1 cellular context compared by ENCODE assay signal in the genomic region with DNA sequence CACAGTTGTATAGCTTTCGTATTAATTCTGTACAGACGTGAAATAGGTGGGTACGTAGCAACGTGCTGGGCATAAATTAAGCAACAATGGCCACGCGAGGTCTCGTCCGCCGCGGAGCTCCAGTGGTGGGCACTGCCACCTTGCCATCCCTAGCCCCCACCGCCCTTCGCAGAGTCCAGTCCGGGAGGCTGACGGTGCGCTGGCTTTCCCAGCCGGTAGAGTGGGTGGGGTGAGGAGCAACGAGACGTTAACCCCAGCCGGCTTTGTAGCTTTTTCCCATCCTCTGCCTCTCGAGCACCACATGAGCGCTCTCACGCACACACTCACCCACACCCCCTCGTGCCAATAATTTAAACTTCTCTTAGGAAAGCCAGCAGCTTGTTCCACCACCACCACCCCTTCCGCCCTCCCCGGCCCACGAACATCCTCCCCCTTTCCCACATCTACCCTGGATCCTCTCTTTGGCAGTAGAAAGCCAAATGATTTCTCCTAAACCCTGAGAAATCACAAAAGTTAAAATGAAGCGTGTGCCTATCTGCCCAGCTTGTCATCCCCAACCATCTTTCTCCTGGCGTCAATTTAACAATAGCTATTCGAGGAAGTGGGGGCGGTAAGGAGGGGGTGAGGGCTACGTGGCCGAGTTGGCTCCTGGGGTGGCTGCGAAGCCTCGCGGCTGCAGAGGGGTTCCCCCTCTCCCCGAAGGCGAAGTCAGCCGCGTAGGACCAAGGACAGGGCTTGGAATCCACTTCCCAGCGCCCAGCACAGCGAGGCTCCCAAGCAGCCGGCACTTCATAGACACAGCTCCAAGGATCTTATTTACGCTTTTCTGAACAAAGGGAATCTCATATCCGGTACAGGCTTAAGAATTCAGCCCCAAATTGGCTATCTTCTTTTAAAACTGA.
TF ChIP-seq lines count a peak whose summit lies in the region.

No MANE protein-coding gene starts in this region.

TF ChIP-seq in HepG2, 621 proteins besides CTCF, POLR2A, EP300 and RAD21 (continued from another document):
- TF ChIP-seq, protein P1, sequence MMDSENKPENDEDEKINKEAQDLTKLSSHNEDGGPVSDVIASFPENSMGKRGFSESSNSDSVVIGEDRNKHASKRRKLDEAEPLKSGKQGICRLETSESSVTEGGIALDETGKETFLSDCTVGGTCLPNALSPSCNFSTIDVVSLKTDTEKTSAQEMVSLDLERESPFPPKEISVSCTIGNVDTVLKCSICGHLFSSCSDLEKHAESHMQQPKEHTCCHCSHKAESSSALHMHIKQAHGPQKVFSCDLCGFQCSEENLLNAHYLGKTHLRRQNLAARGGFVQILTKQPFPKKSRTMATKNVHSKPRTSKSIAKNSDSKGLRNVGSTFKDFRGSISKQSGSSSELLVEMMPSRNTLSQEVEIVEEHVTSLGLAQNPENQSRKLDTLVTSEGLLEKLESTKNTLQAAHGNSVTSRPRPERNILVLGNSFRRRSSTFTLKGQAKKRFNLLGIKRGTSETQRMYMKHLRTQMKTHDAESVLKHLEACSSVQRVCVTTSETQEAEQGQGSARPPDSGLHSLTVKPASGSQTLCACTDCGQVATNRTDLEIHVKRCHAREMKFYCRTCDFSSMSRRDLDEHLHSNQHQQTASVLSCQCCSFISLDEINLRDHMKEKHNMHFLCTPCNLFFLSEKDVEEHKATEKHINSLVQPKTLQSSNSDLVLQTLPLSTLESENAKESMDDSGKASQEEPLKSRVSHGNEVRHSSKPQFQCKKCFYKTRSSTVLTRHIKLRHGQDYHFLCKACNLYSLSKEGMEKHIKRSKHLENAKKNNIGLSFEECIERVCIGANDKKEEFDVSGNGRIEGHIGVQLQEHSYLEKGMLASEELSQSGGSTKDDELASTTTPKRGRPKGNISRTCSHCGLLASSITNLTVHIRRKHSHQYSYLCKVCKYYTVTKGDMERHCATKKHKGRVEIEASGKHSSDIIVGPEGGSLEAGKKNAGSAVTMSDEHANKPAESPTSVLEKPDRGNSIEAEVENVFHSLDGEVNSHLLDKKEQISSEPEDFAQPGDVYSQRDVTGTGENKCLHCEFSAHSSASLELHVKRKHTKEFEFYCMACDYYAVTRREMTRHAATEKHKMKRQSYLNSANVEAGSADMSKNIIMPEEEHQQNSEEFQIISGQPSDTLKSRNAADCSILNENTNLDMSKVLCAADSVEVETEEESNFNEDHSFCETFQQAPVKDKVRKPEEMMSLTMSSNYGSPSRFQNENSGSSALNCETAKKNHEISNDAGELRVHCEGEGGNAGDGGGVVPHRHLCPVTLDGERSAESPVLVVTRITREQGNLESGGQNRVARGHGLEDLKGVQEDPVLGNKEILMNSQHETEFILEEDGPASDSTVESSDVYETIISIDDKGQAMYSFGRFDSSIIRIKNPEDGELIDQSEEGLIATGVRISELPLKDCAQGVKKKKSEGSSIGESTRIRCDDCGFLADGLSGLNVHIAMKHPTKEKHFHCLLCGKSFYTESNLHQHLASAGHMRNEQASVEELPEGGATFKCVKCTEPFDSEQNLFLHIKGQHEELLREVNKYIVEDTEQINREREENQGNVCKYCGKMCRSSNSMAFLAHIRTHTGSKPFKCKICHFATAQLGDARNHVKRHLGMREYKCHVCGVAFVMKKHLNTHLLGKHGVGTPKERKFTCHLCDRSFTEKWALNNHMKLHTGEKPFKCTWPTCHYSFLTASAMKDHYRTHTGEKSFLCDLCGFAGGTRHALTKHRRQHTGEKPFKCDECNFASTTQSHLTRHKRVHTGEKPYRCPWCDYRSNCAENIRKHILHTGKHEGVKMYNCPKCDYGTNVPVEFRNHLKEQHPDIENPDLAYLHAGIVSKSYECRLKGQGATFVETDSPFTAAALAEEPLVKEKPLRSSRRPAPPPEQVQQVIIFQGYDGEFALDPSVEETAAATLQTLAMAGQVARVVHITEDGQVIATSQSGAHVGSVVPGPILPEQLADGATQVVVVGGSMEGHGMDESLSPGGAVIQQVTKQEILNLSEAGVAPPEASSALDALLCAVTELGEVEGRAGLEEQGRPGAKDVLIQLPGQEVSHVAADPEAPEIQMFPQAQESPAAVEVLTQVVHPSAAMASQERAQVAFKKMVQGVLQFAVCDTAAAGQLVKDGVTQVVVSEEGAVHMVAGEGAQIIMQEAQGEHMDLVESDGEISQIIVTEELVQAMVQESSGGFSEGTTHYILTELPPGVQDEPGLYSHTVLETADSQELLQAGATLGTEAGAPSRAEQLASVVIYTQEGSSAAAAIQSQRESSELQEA (CRISPR knock-in tag; IDR thresholded peaks at IDR 0.05; ENCODE audit: not compliant biosample characterization) = no peak
